8 cellular contexts compared by ENCODE assay signal in the genomic region with DNA sequence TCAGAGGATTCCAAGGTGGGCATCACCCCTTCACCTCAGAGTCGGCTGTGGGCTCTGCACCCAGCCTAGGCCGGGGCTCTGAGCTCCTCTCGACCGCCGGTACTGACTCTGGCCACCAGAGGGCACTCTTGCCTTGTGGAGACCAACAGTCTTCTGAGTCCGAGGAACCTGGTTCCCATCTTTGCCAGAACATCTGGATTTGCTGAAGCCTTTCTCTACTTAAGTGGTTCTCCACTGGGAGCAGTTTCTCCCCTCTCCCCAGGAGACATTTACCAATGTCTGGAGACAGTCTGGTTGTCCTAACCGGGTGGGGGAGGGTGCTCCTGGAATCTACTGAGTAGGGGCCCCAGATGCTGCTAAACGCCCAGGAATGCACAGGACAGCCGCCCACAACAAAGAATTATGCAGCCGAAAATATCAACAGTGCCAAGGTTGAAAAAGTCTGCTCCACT. TPM values are rescaled to one million over a fixed set of nuclear protein-coding genes. Genes with fewer than 3 reads are reported as not detected.
DNase-seq lines count a peak whose midpoint lies in the region; ATAC-seq and TF ChIP-seq lines count a peak whose summit lies in the region.

No MANE protein-coding gene starts in this region.

- no peak overlapping the region for H3K9ac ChIP-seq in subcutaneous abdominal adipose tissue (ENCODE audit: low read length in 5 of 5)

- H3K36me3 ChIP-seq in SJSA1 (no peaks in the 10 kb centered on the region), subcutaneous abdominal adipose tissue (ENCODE audit: control insufficient read depth in 5 of 5, insufficient read depth in 5 of 5, low read length in 5 of 5) (no peaks in the 10 kb centered on the region)

- H3K4me1 ChIP-seq in SJSA1 (replicated peaks) (peaks cover 6% of the 10 kb centered on the region), foreskin keratinocyte (no peaks in the 10 kb centered on the region), subcutaneous abdominal adipose tissue (ENCODE audit: control insufficient read depth in 5 of 5, insufficient read depth in 5 of 5, low read length in 5 of 5) (peaks cover 9 to 46% (median 33%) of the 10 kb centered on the region in 5 donors)

- TF ChIP-seq CTCF in foreskin keratinocyte (conservative IDR thresholded peaks at IDR 0.05): peak; percentile 93

- H3K9me3 ChIP-seq in SJSA1 (replicated peaks) (no peaks in the 10 kb centered on the region), subcutaneous abdominal adipose tissue (ENCODE audit: control insufficient read depth in 5 of 5, low read length in 5 of 5) (no peaks in the 10 kb centered on the region)

- H3K27me3 ChIP-seq in SJSA1 (replicated peaks) (no peaks in the 10 kb centered on the region), foreskin keratinocyte (no peaks in the 10 kb centered on the region), subcutaneous abdominal adipose tissue (ENCODE audit: control insufficient read depth in 5 of 5, insufficient read depth in 4 of 5, low read length in 5 of 5) (no peaks in the 10 kb centered on the region)

- H3K27ac ChIP-seq in SJSA1 (no peak overlapping the region), foreskin keratinocyte (no peak overlapping the region), subcutaneous abdominal adipose tissue (ENCODE audit: low read depth, low read length) (peak overlapping the region; percentile 64)

- DNase-seq in ELR (ENCODE audit: low read depth): peak; percentile 85
- DNase-seq in LoVo (ENCODE audit: low spot score): peak; percentile 73
- peak; percentile 61 to 86 for DNase-seq in SJSA1 (ENCODE audit: low read depth in 1 of 2, low spot score in 2 of 2)
- peak; percentile 68 for DNase-seq in activated effector memory CD4-positive, alpha-beta T cell treated with Interleukin-2 at 50 U/mL for 16 hours
- peak in 1 of 2 donors; percentile 50 for DNase-seq in foreskin keratinocyte
- peak in 50 of 56 donors; percentile 6 to 91 (median 60) for DNase-seq in nucleus accumbens (lab: John Stamatoyannopoulos, UW)

- ATAC-seq in foreskin keratinocyte: peak; percentile 88
- no peak for ATAC-seq in HG02571 (IDR thresholded peaks at IDR 0.05; ENCODE audit: unreplicated experiment)

- H3K4me3 ChIP-seq in SJSA1: no peak overlapping the region
- no peak overlapping the region for H3K4me3 ChIP-seq in subcutaneous abdominal adipose tissue (ENCODE audit: low read depth in 1 of 5, low read length in 5 of 5)

RNA-seq across cellular contexts. Expression of a gene that starts 9.4 kb away (rescaled TPM):
- total RNA-seq in SJSA1 (2014; rRNA removed; shearing (Covaris generic)): not detected in 2 replicates
- total RNA-seq in foreskin keratinocyte: not detected in 2 replicates
- not detected in 2 replicates for polyA plus RNA-seq in foreskin keratinocyte

RNA-seq across cellular contexts. Expression of a gene that starts 44.7 kb away (rescaled TPM):
- total RNA-seq in SJSA1 (2014; rRNA removed; shearing (Covaris generic)): 21.8 and 29.4 TPM in 2 replicates
- 16.5 and 18.4 TPM in 2 replicates for total RNA-seq in foreskin keratinocyte
- polyA plus RNA-seq in foreskin keratinocyte: 5.6 and 6.1 TPM in 2 replicates

RNA-seq across cellular contexts. Expression of a gene that starts 48.0 kb away (rescaled TPM):
- total RNA-seq in SJSA1 (2014; rRNA removed; shearing (Covaris generic)): 7.9 and 11.2 TPM in 2 replicates
- total RNA-seq in foreskin keratinocyte: 26.2 and 27.0 TPM in 2 replicates
- polyA plus RNA-seq in foreskin keratinocyte: 5.9 and 7.3 TPM in 2 replicates
